Comparison of ENCODE assay signal across 26 cellular contexts in genomic region chr16:49493836-49494235, GRCh38.
DNase-seq lines count a peak whose midpoint lies in the region; ATAC-seq and TF ChIP-seq lines count a peak whose summit lies in the region.
"Had no signal": no experiment of that assay in that cellular context is flagged by ENCODE, and none has a peak within 500 bp of the region (broad histone marks: within the 10 kb centered on the region; RNA-seq: fewer than 3 reads in every experiment).

No MANE protein-coding gene starts in this region.

- no peaks in the 10 kb centered on the region for H3K4me1 ChIP-seq in RWPE2 (ENCODE audit: insufficient read depth, poor library complexity, severe bottlenecking)
- peaks cover 14% of the 10 kb centered on the region for H3K4me1 ChIP-seq in suprapubic skin
- H3K4me1 ChIP-seq: SJCRH30 had no signal

- ATAC-seq in RWPE2 (ENCODE audit: low read depth) (no peak), left lobe of liver (no peak), HG02642 (IDR thresholded peaks at IDR 0.05; ENCODE audit: poor library complexity, unreplicated experiment) (no peak)
- ATAC-seq: Right ventricle myocardium inferior had no signal

- TF ChIP-seq CTCF in RWPE2 (IDR thresholded peaks at IDR 0.05; ENCODE audit: poor library complexity, severe bottlenecking) (no peak), suprapubic skin (IDR thresholded peaks at IDR 0.05) (no peak)

- no peaks in the 10 kb centered on the region for H3K36me3 Mint-ChIP-seq in activated T-cell treated with anti-CD3 and anti-CD28 coated beads, Interleukin-2, amount 50 U/mL, for 24 hours (ENCODE audit: low read depth)
- H3K36me3 Mint-ChIP-seq: CD4-positive, CD25-positive, alpha-beta regulatory T cell had no signal

- no peak overlapping the region for H3K27ac ChIP-seq in RWPE2 (ENCODE audit: poor library complexity, severe bottlenecking)
- no peak overlapping the region for H3K27ac ChIP-seq in suprapubic skin
- H3K27ac ChIP-seq: 22Rv1, GM23248, SJCRH30 had no signal

- H3K9me3 Mint-ChIP-seq in activated T-cell treated with anti-CD3 and anti-CD28 coated beads, Interleukin-2, amount 50 U/mL, for 24 hours = no peaks in the 10 kb centered on the region
- H3K9me3 Mint-ChIP-seq: H9 had no signal

- H3K4me3 ChIP-seq in RWPE2 (ENCODE audit: severe bottlenecking) = no peak overlapping the region
- no peak overlapping the region for H3K4me3 ChIP-seq in suprapubic skin
- H3K4me3 ChIP-seq: GM23248, SJCRH30 had no signal

- no peaks in the 10 kb centered on the region for H3K36me3 ChIP-seq in RWPE2 (ENCODE audit: low read depth)
- no peaks in the 10 kb centered on the region for H3K36me3 ChIP-seq in suprapubic skin
- H3K36me3 ChIP-seq: BE2C, SJCRH30 had no signal

- no peak for TF ChIP-seq EP300 in suprapubic skin (IDR thresholded peaks at IDR 0.05)

- H3K9me3 ChIP-seq in RWPE2 (ENCODE audit: severe bottlenecking) (no peaks in the 10 kb centered on the region), suprapubic skin (no peaks in the 10 kb centered on the region)
- H3K9me3 ChIP-seq: BE2C, SJCRH30 had no signal

- peaks cover 2% of the 10 kb centered on the region for H3K27me3 Mint-ChIP-seq in activated T-cell treated with anti-CD3 and anti-CD28 coated beads, Interleukin-2, amount 50 U/mL, for 24 hours

- no peak overlapping the region for H3K4me3 Mint-ChIP-seq in activated T-cell treated with anti-CD3 and anti-CD28 coated beads, Interleukin-2, amount 50 U/mL, for 24 hours
- H3K4me3 Mint-ChIP-seq: CD4-positive, CD25-positive, alpha-beta regulatory T cell had no signal

- TF ChIP-seq POLR2A in suprapubic skin (IDR thresholded peaks at IDR 0.05) = no peak

- no peaks in the 10 kb centered on the region for H3K4me1 Mint-ChIP-seq in activated T-cell treated with anti-CD3 and anti-CD28 coated beads, Interleukin-2, amount 50 U/mL, for 24 hours (ENCODE audit: low read depth)

- peak; percentile 12 for DNase-seq in activated T-cell treated with anti-CD3 and anti-CD28 coated beads, Interleukin-2, amount 50 U/mL, for 1 hour
- no peak for DNase-seq in activated T-cell treated with anti-CD3 and anti-CD28 coated beads, Interleukin-2, amount 50 U/mL, for 24 hours
- DNase-seq in RWPE2 (ENCODE audit: low spot score) (peak; percentile 22), left lobe of liver (ENCODE audit: low spot score) (peak; percentile 22), suprapubic skin (ENCODE audit: low spot score in 2 of 2) (peak; percentile 32 to 51), NCI-H2081 treated with DMSO at 0.1 percent for 48 hours (lab: John Stamatoyannopoulos, UW) (no peak)
- DNase-seq in stimulated activated naive CD4-positive, alpha-beta T cell (lab: John Stamatoyannopoulos, UW) = no peak
- DNase-seq: ACHN; BE2C; CD4-positive, CD25-positive, alpha-beta regulatory T cell; DMS53; GM23248; H9; KBM-7; MV-4-11; NCI-H1105; NCI-H1436 treated with DMSO at 0.1 percent for 48 hours; NCI-H187 treated with DMSO at 0.1 percent for 48 hours; NCI-H2107; NCI-H446; NCI-H524 treated with DMSO at 0.1 percent for 48 hours; NCI-H774; SJCRH30 had no signal

- no peak overlapping the region for H3K27ac Mint-ChIP-seq in activated T-cell treated with anti-CD3 and anti-CD28 coated beads, Interleukin-2, amount 50 U/mL, for 24 hours
- H3K27ac Mint-ChIP-seq: H9 had no signal

- WGBS in suprapubic skin = 77% methylated on average over 2 of the region's 2 CpGs

- H3K27me3 ChIP-seq in RWPE2 (ENCODE audit: insufficient read depth, poor library complexity, severe bottlenecking) (peaks cover 3% of the 10 kb centered on the region), suprapubic skin (no peaks in the 10 kb centered on the region)
- H3K27me3 ChIP-seq: BE2C, SJCRH30 had no signal

Comparison
In these comparisons a context has a peak if more than half of its experiments do, and no peak if none do; other contexts are left out.
1. DNase-seq: peak in activated T-cell treated with anti-CD3 and anti-CD28 coated beads, Interleukin-2, amount 50 U/mL, for 1 hour (single experiment), RWPE2 (single experiment), left lobe of liver (single experiment) and suprapubic skin (2 of 2); none in activated T-cell treated with anti-CD3 and anti-CD28 coated beads, Interleukin-2, amount 50 U/mL, for 24 hours (single experiment), stimulated activated naive CD4-positive, alpha-beta T cell (0 of 6) and NCI-H2081 treated with DMSO at 0.1 percent for 48 hours (single experiment).